ENCODE assay signal across 1 cellular context in the genomic region with DNA sequence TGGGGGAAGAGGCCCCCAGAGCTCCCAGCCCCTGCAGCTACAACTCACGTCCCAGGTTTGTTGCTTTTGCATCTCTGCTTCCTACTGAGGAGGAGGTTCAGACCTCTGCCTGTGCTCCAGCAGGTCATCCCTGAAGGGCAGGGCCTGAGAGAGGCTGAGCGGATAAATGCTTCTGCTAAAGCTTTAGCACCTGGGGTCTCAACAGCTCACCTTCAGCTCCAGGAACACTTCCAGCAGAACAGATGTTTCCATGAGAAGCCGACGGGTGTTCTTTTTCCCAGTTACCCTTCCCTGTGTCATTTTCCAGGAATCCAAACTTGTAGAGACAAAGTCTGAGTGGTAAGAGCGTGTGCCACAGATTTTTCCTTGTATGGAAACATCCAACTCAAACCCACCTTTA.
TF ChIP-seq lines count a peak whose summit lies in the region.

No MANE protein-coding gene starts in this region.

TF ChIP-seq in GM23338, 12 proteins besides CTCF, POLR2A, EP300 and RAD21 (continued from another document):
- TF ChIP-seq, protein P1, sequence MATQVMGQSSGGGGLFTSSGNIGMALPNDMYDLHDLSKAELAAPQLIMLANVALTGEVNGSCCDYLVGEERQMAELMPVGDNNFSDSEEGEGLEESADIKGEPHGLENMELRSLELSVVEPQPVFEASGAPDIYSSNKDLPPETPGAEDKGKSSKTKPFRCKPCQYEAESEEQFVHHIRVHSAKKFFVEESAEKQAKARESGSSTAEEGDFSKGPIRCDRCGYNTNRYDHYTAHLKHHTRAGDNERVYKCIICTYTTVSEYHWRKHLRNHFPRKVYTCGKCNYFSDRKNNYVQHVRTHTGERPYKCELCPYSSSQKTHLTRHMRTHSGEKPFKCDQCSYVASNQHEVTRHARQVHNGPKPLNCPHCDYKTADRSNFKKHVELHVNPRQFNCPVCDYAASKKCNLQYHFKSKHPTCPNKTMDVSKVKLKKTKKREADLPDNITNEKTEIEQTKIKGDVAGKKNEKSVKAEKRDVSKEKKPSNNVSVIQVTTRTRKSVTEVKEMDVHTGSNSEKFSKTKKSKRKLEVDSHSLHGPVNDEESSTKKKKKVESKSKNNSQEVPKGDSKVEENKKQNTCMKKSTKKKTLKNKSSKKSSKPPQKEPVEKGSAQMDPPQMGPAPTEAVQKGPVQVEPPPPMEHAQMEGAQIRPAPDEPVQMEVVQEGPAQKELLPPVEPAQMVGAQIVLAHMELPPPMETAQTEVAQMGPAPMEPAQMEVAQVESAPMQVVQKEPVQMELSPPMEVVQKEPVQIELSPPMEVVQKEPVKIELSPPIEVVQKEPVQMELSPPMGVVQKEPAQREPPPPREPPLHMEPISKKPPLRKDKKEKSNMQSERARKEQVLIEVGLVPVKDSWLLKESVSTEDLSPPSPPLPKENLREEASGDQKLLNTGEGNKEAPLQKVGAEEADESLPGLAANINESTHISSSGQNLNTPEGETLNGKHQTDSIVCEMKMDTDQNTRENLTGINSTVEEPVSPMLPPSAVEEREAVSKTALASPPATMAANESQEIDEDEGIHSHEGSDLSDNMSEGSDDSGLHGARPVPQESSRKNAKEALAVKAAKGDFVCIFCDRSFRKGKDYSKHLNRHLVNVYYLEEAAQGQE (IDR thresholded peaks at IDR 0.05; ENCODE audit: unreplicated experiment) = no peak
- no peak for TF ChIP-seq ZNF114 (CRISPR knock-in tag; IDR thresholded peaks at IDR 0.05)
